Comparison of ENCODE assay signal across 11 cellular contexts in the genomic region with DNA sequence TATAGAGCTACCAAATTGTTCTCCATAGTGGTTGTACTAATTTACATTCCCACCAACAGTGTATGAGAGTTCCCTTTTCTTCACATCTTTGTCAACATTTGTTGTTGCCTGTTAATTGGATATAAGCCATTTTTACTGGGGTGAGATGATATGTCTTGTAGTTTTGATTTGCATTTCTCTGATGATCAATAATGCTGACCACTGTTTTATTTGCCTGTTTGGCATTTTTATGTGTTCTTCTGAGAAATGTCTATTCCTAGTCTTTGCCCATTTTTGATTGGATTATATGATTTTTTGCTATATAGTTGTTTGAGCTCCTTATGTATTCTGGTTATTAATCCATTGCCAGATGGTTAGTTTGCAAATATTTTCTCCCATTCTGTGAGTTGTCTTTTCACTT. TPM values are rescaled to one million over a fixed set of nuclear protein-coding genes. Genes with fewer than 3 reads are reported as not detected.
"Had no signal": no experiment of that assay in that cellular context is flagged by ENCODE, and none has a peak within 500 bp of the region (broad histone marks: within the 10 kb centered on the region; RNA-seq: fewer than 3 reads in every experiment).

No MANE protein-coding gene starts in this region.

- H3K4me1 ChIP-seq: HAP-1 had no signal

- H3K4me2 ChIP-seq: KMS-11 had no signal

- DNase-seq: GM23248, GOT3, H7, HFFc6, KBM-7 had no signal

- H3K9me3 Mint-ChIP-seq: HFFc6 had no signal

- ATAC-seq: HCT116 had no signal

- H3K4me1 Mint-ChIP-seq: IgD-negative memory B cell had no signal

- H3K36me3 ChIP-seq: HAP-1 had no signal

- H3K9me3 ChIP-seq: HAP-1 had no signal

- H3K4me3 Mint-ChIP-seq: HFFc6, IgD-negative memory B cell had no signal

- H3K9ac ChIP-seq: GM23248, KMS-11 had no signal

- H3K27ac ChIP-seq: GM23248, KMS-11 had no signal

- H3K4me3 ChIP-seq: GM23248, HAP-1 had no signal

- H2AFZ ChIP-seq: GM23248 had no signal

- H3K27ac Mint-ChIP-seq: HFFc6, IgD-negative memory B cell had no signal

RNA-seq across cellular contexts. Expression of gene ACTRT1, which starts 44.3 kb away (rescaled TPM):
- total RNA-seq: GM23248, H4, H7, HFFc6, HT1080 had no signal
- polyA plus RNA-seq: GM23248, IgD-negative memory B cell had no signal
